Comparison of ENCODE assay signal across 26 cellular contexts in genomic region chr4:169698331-169698730, GRCh38.
"Had no signal": no experiment of that assay in that cellular context is flagged by ENCODE, and none has a peak within 500 bp of the region (broad histone marks: within the 10 kb centered on the region; RNA-seq: fewer than 3 reads in every experiment).

No MANE protein-coding gene starts in this region.

- H3K9ac ChIP-seq: neural progenitor cell, parathyroid adenoma had no signal

- H3K4me2 ChIP-seq: neural progenitor cell, smooth muscle cell had no signal

- H3K27ac Mint-ChIP-seq: mesothelial cell of epicardium; neural progenitor cell; stimulated activated naive B cell treated with anti-CD40 and anti-IgM and Interleukin-4, amounts not matched to agents 10 μg/mL and 1 μg/mL and 100 μg/mL, for 72 hours had no signal

- ATAC-seq: natural killer cell; right lobe of liver; stimulated activated naive B cell treated with anti-CD40 and anti-IgM and Interleukin-4, amounts not matched to agents 10 μg/mL and 1 μg/mL and 100 μg/mL, for 72 hours; stimulated activated naive CD8-positive, alpha-beta T cell treated with anti-CD3 and anti-CD28 coated beads, Interleukin-15, Interleukin-2, amounts not matched to agents 100 U/mL and 50 U/mL, for 24 hours; upper lobe of right lung had no signal

- H3K4me3 Mint-ChIP-seq: mesothelial cell of epicardium; natural killer cell; nephron progenitor cell; neural progenitor cell; stimulated activated naive B cell treated with anti-CD40 and anti-IgM and Interleukin-4, amounts not matched to agents 10 μg/mL and 1 μg/mL and 100 μg/mL, for 72 hours had no signal

- DNase-seq: islet precursor cell; left ventricle myocardium inferior; mesendoderm; naive B cell; natural killer cell; nephron progenitor cell; occipital lobe; right lobe of liver; stimulated activated CD4-positive, alpha-beta T cell treated with anti-CD3 and anti-CD28 coated beads, Interleukin-1b, Interleukin-23, amount 100 ng/mL, for 48 hours; stimulated activated CD4-positive, alpha-beta T cell treated with anti-CD3 and anti-CD28 coated beads, Interleukin-2, amount 100 ng/mL, for 48 hours; stimulated activated CD4-positive, alpha-beta T cell treated with anti-CD3 and anti-CD28 coated beads, Interleukin-4, amount 100 ng/mL, for 4 hours; stimulated activated CD8-positive, alpha-beta memory T cell treated with anti-CD3 and anti-CD28 coated beads, Interleukin-4, amount 100 ng/mL, for 48 hours; stimulated activated naive B cell treated with anti-CD40 and anti-IgM and Interleukin-4, amounts not matched to agents 10 μg/mL and 1 μg/mL and 100 μg/mL, for 72 hours; stimulated activated naive CD8-positive, alpha-beta T cell treated with anti-CD3 and anti-CD28 coated beads, Interleukin-15, Interleukin-2, amounts not matched to agents 100 U/mL and 50 U/mL, for 24 hours; stomach; tibial artery; trophoblast cell; upper lobe of right lung had no signal

- H3K27ac ChIP-seq: left ventricle myocardium inferior, neural progenitor cell, neutrophil, parathyroid adenoma, right atrium auricular region, right lobe of liver, stomach, thoracic aorta, tibial artery, upper lobe of right lung had no signal

- H3K4me1 ChIP-seq: left ventricle myocardium inferior, neural progenitor cell, parathyroid adenoma, right atrium auricular region, right lobe of liver, stomach, tibial artery, upper lobe of right lung had no signal

- H3K9me3 ChIP-seq: left ventricle myocardium inferior, neutrophil, right atrium auricular region, right lobe of liver, stomach, thoracic aorta, tibial artery, upper lobe of right lung had no signal

- H3K4me1 Mint-ChIP-seq: mesothelial cell of epicardium, natural killer cell, nephron progenitor cell, neural progenitor cell had no signal

- H3K9me3 Mint-ChIP-seq: naive B cell; natural killer cell; stimulated activated naive B cell treated with anti-CD40 and anti-IgM and Interleukin-4, amounts not matched to agents 10 μg/mL and 1 μg/mL and 100 μg/mL, for 72 hours had no signal

- H3K27me3 ChIP-seq: neural progenitor cell, neutrophil, right atrium auricular region, right lobe of liver, stomach, tibial artery, upper lobe of right lung had no signal

- H3K27me3 Mint-ChIP-seq: naive B cell; stimulated activated naive B cell treated with anti-CD40 and anti-IgM and Interleukin-4, amounts not matched to agents 10 μg/mL and 1 μg/mL and 100 μg/mL, for 72 hours had no signal

- H3K4me3 ChIP-seq: left ventricle myocardium inferior, lung, neural progenitor cell, right atrium auricular region, right lobe of liver, smooth muscle cell, stomach, thoracic aorta, tibial artery, upper lobe of right lung had no signal
